Comparison of ENCODE assay signal across 1 cellular context in the genomic region with DNA sequence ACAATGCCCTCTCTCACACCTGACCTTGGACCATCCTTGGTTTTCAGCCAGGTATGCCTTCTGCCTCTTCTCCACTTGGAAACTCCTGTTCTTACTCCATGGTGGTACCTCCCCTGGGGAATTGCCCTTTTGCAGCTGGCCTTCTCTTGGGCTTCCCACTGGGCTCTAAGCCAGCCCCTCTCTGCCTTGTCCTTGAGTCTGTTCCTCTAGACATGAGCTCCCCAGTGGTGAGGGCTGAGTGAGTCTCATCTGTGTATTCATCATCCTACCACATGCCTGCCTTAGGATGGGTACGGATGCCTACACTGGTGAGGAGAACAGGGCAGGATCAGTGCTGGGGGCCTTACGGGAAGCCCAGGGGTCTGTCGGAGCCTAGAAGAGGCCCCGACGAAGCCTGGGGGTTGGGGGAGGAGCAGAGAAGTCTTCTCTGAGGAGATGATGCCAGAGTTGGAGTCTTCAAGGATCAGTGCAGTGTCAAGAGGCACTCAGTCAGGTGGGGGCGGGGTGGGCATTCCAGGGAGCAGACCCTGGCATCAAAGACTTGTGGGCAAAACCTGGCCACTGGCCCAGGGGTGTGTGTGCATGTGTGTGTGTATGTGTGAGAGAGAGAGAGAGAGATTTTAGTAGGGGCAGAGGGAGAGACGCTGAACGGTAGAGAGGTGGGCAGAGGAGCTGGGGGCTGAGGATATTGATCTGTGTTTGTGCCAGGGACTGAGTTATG.
TF ChIP-seq lines count a peak whose summit lies in the region.

No MANE protein-coding gene starts in this region.

TF ChIP-seq in HEK293, 187 proteins besides CTCF, POLR2A, EP300 and RAD21 (continued from another document):
- TF ChIP-seq, protein P1, sequence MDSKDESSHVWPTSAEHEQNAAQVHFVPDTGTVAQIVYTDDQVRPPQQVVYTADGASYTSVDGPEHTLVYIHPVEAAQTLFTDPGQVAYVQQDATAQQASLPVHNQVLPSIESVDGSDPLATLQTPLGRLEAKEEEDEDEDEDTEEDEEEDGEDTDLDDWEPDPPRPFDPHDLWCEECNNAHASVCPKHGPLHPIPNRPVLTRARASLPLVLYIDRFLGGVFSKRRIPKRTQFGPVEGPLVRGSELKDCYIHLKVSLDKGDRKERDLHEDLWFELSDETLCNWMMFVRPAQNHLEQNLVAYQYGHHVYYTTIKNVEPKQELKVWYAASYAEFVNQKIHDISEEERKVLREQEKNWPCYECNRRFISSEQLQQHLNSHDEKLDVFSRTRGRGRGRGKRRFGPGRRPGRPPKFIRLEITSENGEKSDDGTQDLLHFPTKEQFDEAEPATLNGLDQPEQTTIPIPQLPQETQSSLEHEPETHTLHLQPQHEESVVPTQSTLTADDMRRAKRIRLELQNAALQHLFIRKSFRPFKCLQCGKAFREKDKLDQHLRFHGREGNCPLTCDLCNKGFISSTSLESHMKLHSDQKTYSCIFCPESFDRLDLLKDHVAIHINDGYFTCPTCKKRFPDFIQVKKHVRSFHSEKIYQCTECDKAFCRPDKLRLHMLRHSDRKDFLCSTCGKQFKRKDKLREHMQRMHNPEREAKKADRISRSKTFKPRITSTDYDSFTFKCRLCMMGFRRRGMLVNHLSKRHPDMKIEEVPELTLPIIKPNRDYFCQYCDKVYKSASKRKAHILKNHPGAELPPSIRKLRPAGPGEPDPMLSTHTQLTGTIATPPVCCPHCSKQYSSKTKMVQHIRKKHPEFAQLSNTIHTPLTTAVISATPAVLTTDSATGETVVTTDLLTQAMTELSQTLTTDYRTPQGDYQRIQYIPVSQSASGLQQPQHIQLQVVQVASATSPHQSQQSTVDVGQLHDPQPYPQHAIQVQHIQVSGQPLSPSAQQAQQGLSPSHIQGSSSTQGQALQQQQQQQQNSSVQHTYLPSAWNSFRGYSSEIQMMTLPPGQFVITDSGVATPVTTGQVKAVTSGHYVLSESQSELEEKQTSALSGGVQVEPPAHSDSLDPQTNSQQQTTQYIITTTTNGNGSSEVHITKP (tag by site-specific recombination; IDR thresholded peaks at IDR 0.05) = 0 out of 2 replicates have a peak, but pooled peaks have one; percentile 28
- TF ChIP-seq SP7 (tag by site-specific recombination; IDR thresholded peaks at IDR 0.05) (no peak), ZBTB17 (tag by site-specific recombination; IDR thresholded peaks at IDR 0.05) (peak; percentile 35), ZNF311 (tag by site-specific recombination; IDR thresholded peaks at IDR 0.05; ENCODE audit: borderline replicate concordance) (no peak), ZNF623 (tag by site-specific recombination; IDR thresholded peaks at IDR 0.05) (no peak), ZNF660 (tag by site-specific recombination; IDR thresholded peaks at IDR 0.05) (no peak), ZNF211 (tag by site-specific recombination; IDR thresholded peaks at IDR 0.05; ENCODE audit: low read depth) (no peak)
- TF ChIP-seq, protein P2, sequence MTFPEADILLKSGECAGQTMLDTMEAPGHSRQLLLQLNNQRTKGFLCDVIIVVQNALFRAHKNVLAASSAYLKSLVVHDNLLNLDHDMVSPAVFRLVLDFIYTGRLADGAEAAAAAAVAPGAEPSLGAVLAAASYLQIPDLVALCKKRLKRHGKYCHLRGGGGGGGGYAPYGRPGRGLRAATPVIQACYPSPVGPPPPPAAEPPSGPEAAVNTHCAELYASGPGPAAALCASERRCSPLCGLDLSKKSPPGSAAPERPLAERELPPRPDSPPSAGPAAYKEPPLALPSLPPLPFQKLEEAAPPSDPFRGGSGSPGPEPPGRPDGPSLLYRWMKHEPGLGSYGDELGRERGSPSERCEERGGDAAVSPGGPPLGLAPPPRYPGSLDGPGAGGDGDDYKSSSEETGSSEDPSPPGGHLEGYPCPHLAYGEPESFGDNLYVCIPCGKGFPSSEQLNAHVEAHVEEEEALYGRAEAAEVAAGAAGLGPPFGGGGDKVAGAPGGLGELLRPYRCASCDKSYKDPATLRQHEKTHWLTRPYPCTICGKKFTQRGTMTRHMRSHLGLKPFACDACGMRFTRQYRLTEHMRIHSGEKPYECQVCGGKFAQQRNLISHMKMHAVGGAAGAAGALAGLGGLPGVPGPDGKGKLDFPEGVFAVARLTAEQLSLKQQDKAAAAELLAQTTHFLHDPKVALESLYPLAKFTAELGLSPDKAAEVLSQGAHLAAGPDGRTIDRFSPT (tag by site-specific recombination; IDR thresholded peaks at IDR 0.05) = no peak
